Comparison of ENCODE assay signal across 8 cellular contexts in genomic region chr3:48661501-48662139, GRCh38. TPM values are rescaled to one million over a fixed set of nuclear protein-coding genes. Genes with fewer than 3 reads are reported as not detected.
DNase-seq lines count a peak whose midpoint lies in the region; ATAC-seq, FAIRE-seq and TF ChIP-seq lines count a peak whose summit lies in the region.

No MANE protein-coding gene starts in this region.

- no peaks in the 10 kb centered on the region for H3K79me2 ChIP-seq in OCI-LY1 (ENCODE audit: insufficient read depth, low read length)
- H3K79me2 ChIP-seq in osteoblast (ENCODE audit: insufficient read depth, low read length): no peaks in the 10 kb centered on the region

- H3K4me3 ChIP-seq in OCI-LY1 (ENCODE audit: low read depth, low read length, poor library complexity, severe bottlenecking): peak overlapping the region; percentile 51
- H3K4me3 ChIP-seq in osteoblast (ENCODE audit: insufficient read depth, low read length): peak overlapping the region; percentile 69
- peak overlapping the region in 1 of 3 donors; percentile 2 for H3K4me3 ChIP-seq in thyroid gland (replicated peaks in 1 of 3)

- H3K4me2 ChIP-seq in OCI-LY1 (ENCODE audit: low read length) (peak overlapping the region; percentile 66), osteoblast (ENCODE audit: insufficient read depth, low read length) (peak overlapping the region; percentile 87)

- WGBS in thyroid gland, 2 donors: 2 to 53% methylated on average over 3 to 9 of the region's 66 CpGs

- FAIRE-seq in frontal cortex (lab: Jason Lieb, UNC): no peak

- TF ChIP-seq POLR2A in thyroid gland (IDR thresholded peaks at IDR 0.05): no peak

- DNase-seq in ELF-1 (ENCODE audit: low read depth, low spot score) (peak; percentile 91), activated gamma-delta T cell (lab: John Stamatoyannopoulos, UW) (peak; percentile 60), frontal cortex (ENCODE audit: low spot score in 2 of 2) (peak; percentile 93 to 98), osteoblast (ENCODE audit: insufficient read length, low spot score, missing footprints) (peak; percentile 98), thyroid gland (peak; percentile 66 to 70), NCI-H187 (lab: John Stamatoyannopoulos, UW) (no peak)

- no peak overlapping the region for H3K9ac ChIP-seq in OCI-LY1 (ENCODE audit: low read length)

- H3K27ac ChIP-seq in OCI-LY1 (ENCODE audit: low read depth, low read length, poor library complexity, severe bottlenecking) (no peak overlapping the region), osteoblast (ENCODE audit: low read depth, low read length) (no peak overlapping the region), thyroid gland (no peak overlapping the region)

- H3K36me3 ChIP-seq in OCI-LY1 (ENCODE audit: insufficient read depth, low read length) (0 out of 2 replicates have a peak, but pooled peaks cover 5% of the 10 kb centered on the region), osteoblast (ENCODE audit: insufficient read depth, low read length) (no peaks in the 10 kb centered on the region), thyroid gland (no peaks in the 10 kb centered on the region)

- no peaks in the 10 kb centered on the region for H3K9me3 ChIP-seq in OCI-LY1 (ENCODE audit: low read length)
- no peaks in the 10 kb centered on the region for H3K9me3 ChIP-seq in osteoblast (ENCODE audit: low read depth, low read length)
- H3K9me3 ChIP-seq in thyroid gland: no peaks in the 10 kb centered on the region

- H3F3A ChIP-seq in OCI-LY1 (ENCODE audit: insufficient read depth, low read length): no peaks in the 10 kb centered on the region

- H3K27me3 ChIP-seq in OCI-LY1 (ENCODE audit: insufficient read depth, low read length) (no peaks in the 10 kb centered on the region), osteoblast (ENCODE audit: insufficient read depth, low read length) (no peaks in the 10 kb centered on the region), thyroid gland (no peaks in the 10 kb centered on the region)

- H3K4me1 ChIP-seq in OCI-LY1 (ENCODE audit: insufficient read depth, low read length, severe bottlenecking) (peaks cover 15% of the 10 kb centered on the region), osteoblast (ENCODE audit: insufficient read depth, low read length) (peaks cover 18% of the 10 kb centered on the region), thyroid gland (peaks cover 17 to 30% of the 10 kb centered on the region in 2 donors)

- H2AFZ ChIP-seq in OCI-LY1 (ENCODE audit: low read length): no peak overlapping the region
- H2AFZ ChIP-seq in osteoblast (ENCODE audit: low read length): no peak overlapping the region

- H3K9me2 ChIP-seq in OCI-LY1 (ENCODE audit: low read depth, low read length): no peaks in the 10 kb centered on the region

- intact Hi-C loops in thyroid gland (cut with DNase I): no loop called here

- H4K20me1 ChIP-seq in OCI-LY1 (ENCODE audit: insufficient read depth, low read length) (no peaks in the 10 kb centered on the region), osteoblast (ENCODE audit: insufficient read depth, low read length) (peaks cover 6% of the 10 kb centered on the region)

- TF ChIP-seq CTCF in OCI-LY1 (IDR thresholded peaks at IDR 0.05; ENCODE audit: low read length): no peak
- no peak for TF ChIP-seq CTCF in osteoblast (IDR thresholded peaks at IDR 0.05; ENCODE audit: extremely low read depth, low read depth, low read length)
- TF ChIP-seq CTCF in thyroid gland (IDR thresholded peaks at IDR 0.05): peak in 1 of 6 experiments; percentile 2

- ATAC-seq in HG02623 (IDR thresholded peaks at IDR 0.05; ENCODE audit: unreplicated experiment): no peak

RNA-seq across cellular contexts. Expression of gene CELSR3, which starts 1.1 kb away (rescaled TPM):
- total RNA-seq in frontal cortex (27.7 TPM), osteoblast (1.2 and 1.4 TPM in 2 replicates), thyroid gland (1 to 10 TPM in 2 of 4 donors, under 1 TPM in 2; 0.54 to 1.7 (median 1.0) TPM)

RNA-seq across cellular contexts. Expression of gene NCKIPSD, which starts 24.1 kb away (rescaled TPM):
- 6.1 TPM for total RNA-seq in frontal cortex
- 17.1 and 17.7 TPM in 2 replicates for total RNA-seq in osteoblast
- total RNA-seq in thyroid gland: 10 to 100 TPM; 21.6 to 32.2 (median 31.7) TPM

RNA-seq across cellular contexts. Expression of gene SLC26A6, which starts 26.4 kb away (rescaled TPM):
- total RNA-seq in frontal cortex (4.1 TPM), osteoblast (26.2 and 30.8 TPM in 2 replicates), thyroid gland (10 to 100 TPM in 2 of 4 donors, 1 to 10 TPM in 2; 7.5 to 19.1 (median 11.4) TPM)

RNA-seq across cellular contexts. Expression of gene TMEM89, which starts 40.1 kb away (rescaled TPM):
- total RNA-seq in frontal cortex: not detected
- 0.59 TPM in 1 of 2 replicates, not detected in the other for total RNA-seq in osteoblast
- total RNA-seq in thyroid gland: not detected

RNA-seq across cellular contexts. Expression of gene UQCRC1, which starts 52.2 kb away (rescaled TPM):
- 149 TPM for total RNA-seq in frontal cortex
- 299 and 308 TPM in 2 replicates for total RNA-seq in osteoblast
- total RNA-seq in thyroid gland: 100 to 1,000 TPM; 223 to 439 (median 295) TPM

Comparison
In these comparisons a context has a peak if more than half of its experiments do, and no peak if none do; other contexts are left out.
1. DNase-seq: peak in ELF-1 (single experiment), activated gamma-delta T cell (single experiment), frontal cortex (2 of 2), osteoblast (single experiment) and thyroid gland (2 of 2); none in NCI-H187 (0 of 2).
2. RNA of gene CELSR3, which starts 1.1 kb away (total RNA-seq): 27.7 TPM in frontal cortex (single experiment); 1.2 to 1.4 TPM in osteoblast and 0.54 to 1.7 TPM in thyroid gland; every median in the first group is over 10 times any median in the second.